In genomic region chr21:17759546-17760178, GRCh38 we compare ENCODE assay signal across 26 cellular contexts.
"Had no signal": no experiment of that assay in that cellular context is flagged by ENCODE, and none has a peak within 500 bp of the region (broad histone marks: within the 10 kb centered on the region; RNA-seq: fewer than 3 reads in every experiment).

No MANE protein-coding gene starts in this region.

- H3K4me3 ChIP-seq: colonic mucosa, esophagus squamous epithelium, lower lobe of right lung, prostate gland, right atrium auricular region, skin epidermis, spleen, testis, tibial artery had no signal

- DNase-seq: colonic mucosa; effector CD8-positive, alpha-beta T cell; erythroblast; esophagus squamous epithelium; hypothalamus; immature natural killer cell; islet precursor cell; kidney glomerular epithelial cell; left colon; left ventricle myocardium superior; lower lobe of right lung; nucleus accumbens; spleen; stimulated activated CD4-positive, alpha-beta T cell treated with anti-CD3 and anti-CD28 coated beads, Interleukin-4, amount 100 ng/mL, for 4 hours; stimulated activated naive CD8-positive, alpha-beta T cell treated with anti-CD3 and anti-CD28 coated beads, Interleukin-15, Interleukin-2, amounts not matched to agents 100 U/mL and 50 U/mL, for 24 hours; substantia nigra; testis; tibial artery had no signal

- H3K9me3 Mint-ChIP-seq: immature natural killer cell; natural killer cell treated with Interleukin-12 subunit alpha and Interleukin-12 subunit beta and Interleukin-15 and Interleukin-18, amount 100 ng/mL, for 72 hours; stimulated activated memory B cell treated with anti-CD40 and anti-IgM and Interleukin-4, amounts not matched to agents 10 μg/mL and 1 μg/mL and 100 μg/mL, for 72 hours had no signal

- FAIRE-seq: frontal cortex had no signal

- H3K36me3 ChIP-seq: colonic mucosa, esophagus squamous epithelium, lower lobe of right lung, prostate gland, right atrium auricular region, spleen, tibial artery had no signal

- H3K27ac Mint-ChIP-seq: dendritic cell treated with granulocyte-macrophage colony-stimulating factor and Interleukin-4, amounts not matched to agents 40 ng/mL and 50 ng/mL, for 4 days; stimulated activated memory B cell treated with anti-CD40 and anti-IgM and Interleukin-4, amounts not matched to agents 10 μg/mL and 1 μg/mL and 100 μg/mL, for 72 hours; type B pancreatic cell had no signal

- ATAC-seq: left colon; lower lobe of right lung; natural killer cell treated with Interleukin-12 subunit alpha and Interleukin-12 subunit beta and Interleukin-15 and Interleukin-18, amount 100 ng/mL, for 72 hours; stimulated activated memory B cell treated with anti-CD40 and anti-IgM and Interleukin-4, amounts not matched to agents 10 μg/mL and 1 μg/mL and 100 μg/mL, for 72 hours; stimulated activated naive CD8-positive, alpha-beta T cell treated with anti-CD3 and anti-CD28 coated beads, Interleukin-15, Interleukin-2, amounts not matched to agents 100 U/mL and 50 U/mL, for 24 hours had no signal

- H3K9me3 ChIP-seq: colonic mucosa, esophagus squamous epithelium, lower lobe of right lung, prostate gland, right atrium auricular region, spleen, testis, tibial artery had no signal

- H3K27ac ChIP-seq: colonic mucosa, esophagus squamous epithelium, lower lobe of right lung, prostate gland, right atrium auricular region, spleen, testis, tibial artery had no signal

- H3K36me3 Mint-ChIP-seq: immature natural killer cell; stimulated activated memory B cell treated with anti-CD40 and anti-IgM and Interleukin-4, amounts not matched to agents 10 μg/mL and 1 μg/mL and 100 μg/mL, for 72 hours; type B pancreatic cell had no signal

- H3K27me3 ChIP-seq: colonic mucosa, esophagus squamous epithelium, right atrium auricular region, spleen, testis, tibial artery had no signal

- H3K27me3 Mint-ChIP-seq: dendritic cell treated with granulocyte-macrophage colony-stimulating factor and Interleukin-4, amounts not matched to agents 40 ng/mL and 50 ng/mL, for 4 days; natural killer cell treated with Interleukin-12 subunit alpha and Interleukin-12 subunit beta and Interleukin-15 and Interleukin-18, amount 100 ng/mL, for 72 hours; stimulated activated memory B cell treated with anti-CD40 and anti-IgM and Interleukin-4, amounts not matched to agents 10 μg/mL and 1 μg/mL and 100 μg/mL, for 72 hours had no signal

- H3K4me1 Mint-ChIP-seq: immature natural killer cell; stimulated activated memory B cell treated with anti-CD40 and anti-IgM and Interleukin-4, amounts not matched to agents 10 μg/mL and 1 μg/mL and 100 μg/mL, for 72 hours had no signal

- H3K4me3 Mint-ChIP-seq: dendritic cell treated with granulocyte-macrophage colony-stimulating factor and Interleukin-4, amounts not matched to agents 40 ng/mL and 50 ng/mL, for 4 days; immature natural killer cell; natural killer cell treated with Interleukin-12 subunit alpha and Interleukin-12 subunit beta and Interleukin-15 and Interleukin-18, amount 100 ng/mL, for 72 hours; stimulated activated memory B cell treated with anti-CD40 and anti-IgM and Interleukin-4, amounts not matched to agents 10 μg/mL and 1 μg/mL and 100 μg/mL, for 72 hours; type B pancreatic cell had no signal

- H3K4me1 ChIP-seq: colonic mucosa, prostate gland, right atrium auricular region, spleen, testis, tibial artery had no signal
